ENCODE assay signal across 2 cellular contexts in genomic region chr5:470961-471749, GRCh38.
TF ChIP-seq lines count a peak whose summit lies in the region.

No MANE protein-coding gene starts in this region.

TF ChIP-seq in IMR-90, 13 proteins besides CTCF, POLR2A, EP300 and RAD21:
- no peak for TF ChIP-seq RFX5 (IDR thresholded peaks at IDR 0.05; ENCODE audit: low read depth, low read length)
- no peak for TF ChIP-seq NFE2L2 (IDR thresholded peaks at IDR 0.05; ENCODE audit: low read depth, low read length)
- TF ChIP-seq RCOR1 (IDR thresholded peaks at IDR 0.05; ENCODE audit: insufficient replicate concordance, low read length) = no peak
- no peak for TF ChIP-seq FOS (IDR thresholded peaks at IDR 0.05; ENCODE audit: low read depth, low read length)

TF ChIP-seq in GM12878, 131 proteins besides CTCF, POLR2A, EP300 and RAD21:
- peak; percentile 31 for TF ChIP-seq POLR2AphosphoS5 (IDR thresholded peaks at IDR 0.05; ENCODE audit: low read length)
- no peak for TF ChIP-seq SREBF1 (IDR thresholded peaks at IDR 0.05; ENCODE audit: low read length)
- TF ChIP-seq BCL3 (IDR thresholded peaks at IDR 0.05; ENCODE audit: borderline replicate concordance, insufficient read depth, low read depth, low read length, poor library complexity, severe bottlenecking) = peak; percentile 56
